Comparison of ENCODE assay signal across 27 cellular contexts in the genomic region with DNA sequence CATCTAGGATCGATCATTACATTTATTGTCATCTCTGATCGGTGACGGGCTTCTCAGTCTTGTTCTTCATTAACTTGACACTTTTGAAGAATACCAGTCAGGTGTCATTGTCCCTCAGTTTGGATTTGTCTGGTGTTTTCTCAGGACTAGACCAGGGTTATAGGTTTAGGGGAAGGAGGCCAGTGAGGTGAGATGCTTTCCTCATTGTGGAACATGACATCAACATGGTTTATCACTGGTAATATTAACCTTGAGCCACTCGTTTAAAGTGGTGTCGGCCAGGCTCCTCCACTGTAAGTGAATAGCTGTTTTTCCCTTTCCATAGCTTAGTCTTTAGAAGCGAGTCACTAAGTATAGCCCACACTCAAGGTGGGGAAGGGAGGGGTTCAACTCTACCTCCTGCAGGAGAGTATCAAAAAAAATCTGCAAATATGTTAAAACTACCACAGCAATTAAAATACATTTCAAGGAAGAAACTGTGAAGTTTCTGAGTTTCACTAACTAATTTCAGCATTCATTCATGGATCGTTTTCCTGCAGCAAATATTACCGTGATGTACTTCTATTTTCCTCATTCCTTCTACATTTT.
"Had no signal": no experiment of that assay in that cellular context is flagged by ENCODE, and none has a peak within 500 bp of the region (broad histone marks: within the 10 kb centered on the region; RNA-seq: fewer than 3 reads in every experiment).

No MANE protein-coding gene starts in this region.

- H3K27ac ChIP-seq: ascending aorta, breast epithelium, cardiac muscle cell, coronary artery, dorsolateral prefrontal cortex, foreskin keratinocyte, gastrocnemius medialis had no signal

- DNase-seq: activated CD4-positive, alpha-beta memory T cell treated with anti-CD3 and anti-CD28 coated beads for 36 hours; activated CD4-positive, alpha-beta T cell treated with anti-CD3 and anti-CD28 coated beads for 36 hours; activated CD4-positive, alpha-beta T cell treated with anti-CD3 and anti-CD28 coated beads, Interleukin-2, amount 10 ng/mL, durations not matched to agents 24 days and 14 days; activated CD4-positive, CD25-positive, alpha-beta regulatory T cell; activated CD4-positive, CD25-positive, alpha-beta regulatory T cell treated with anti-CD3 and anti-CD28 coated beads, Interleukin-2, amount 50 U/mL, for 72 hours; activated CD8-positive, alpha-beta memory T cell treated with anti-CD3 and anti-CD28 coated beads, Interleukin-2, amount 10 ng/mL, durations not matched to agents 7 days and 5 days; activated CD8-positive, alpha-beta memory T cell treated with anti-CD3 and anti-CD28 coated beads, Interleukin-2, amount 50 U/mL, for 4 hours; activated CD8-positive, alpha-beta T cell treated with anti-CD3 and anti-CD28 coated beads, Interleukin-2, amount 10 ng/mL, durations not matched to agents 7 days and 5 days; activated gamma-delta T cell; activated naive CD4-positive, alpha-beta T cell; activated naive CD4-positive, alpha-beta T cell treated with anti-CD3 and anti-CD28 coated beads, Interleukin-2, amount 10 ng/mL, durations not matched to agents 7 days and 5 days; activated naive CD8-positive, alpha-beta T cell treated with anti-CD3 and anti-CD28 coated beads, Interleukin-2, amount 10 ng/mL, durations not matched to agents 7 days and 5 days; activated T-cell treated with anti-CD3 and anti-CD28 coated beads, Interleukin-2, amount 50 U/mL, for 24 hours; activated T-cell treated with anti-CD3 and anti-CD28 coated beads, Interleukin-2, amount 50 U/mL, for 72 hours; dorsolateral prefrontal cortex; effector memory CD4-positive, alpha-beta T cell; endodermal cell; foreskin keratinocyte; gastrocnemius medialis; glutamatergic neuron; T-helper 2 cell had no signal

- H3K4me1 ChIP-seq: ascending aorta, breast epithelium, foreskin keratinocyte had no signal

- H3K36me3 ChIP-seq: ascending aorta, breast epithelium, cardiac muscle cell, gastrocnemius medialis had no signal

- H3K27me3 ChIP-seq: ascending aorta, breast epithelium, cardiac muscle cell, dorsolateral prefrontal cortex, gastrocnemius medialis had no signal

- H3K9me3 ChIP-seq: gastrocnemius medialis had no signal

- ATAC-seq: activated CD4-positive, alpha-beta T cell treated with anti-CD3 and anti-CD28 coated beads for 36 hours; activated CD8-positive, alpha-beta memory T cell treated with anti-CD3 and anti-CD28 coated beads, Interleukin-2, amount 10 ng/mL, durations not matched to agents 7 days and 5 days; activated CD8-positive, alpha-beta T cell treated with anti-CD3 and anti-CD28 coated beads, Interleukin-2, amount 10 ng/mL, durations not matched to agents 7 days and 5 days; activated naive CD4-positive, alpha-beta T cell treated with anti-CD3 and anti-CD28 coated beads, Interleukin-2, amount 50 U/mL, for 72 hours; activated T-cell treated with anti-CD3 and anti-CD28 coated beads, Interleukin-2, amount 50 U/mL, for 72 hours; esophagus mucosa; foreskin keratinocyte; gastrocnemius medialis had no signal

- H3K4me3 ChIP-seq: ascending aorta, breast epithelium, cardiac muscle cell, coronary artery, dorsolateral prefrontal cortex, gastrocnemius medialis had no signal
